In genomic region chr3:115448856-115449255, GRCh38 we compare ENCODE assay signal across 27 cellular contexts.
"Had no signal": no experiment of that assay in that cellular context is flagged by ENCODE, and none has a peak within 500 bp of the region (broad histone marks: within the 10 kb centered on the region; RNA-seq: fewer than 3 reads in every experiment).

No MANE protein-coding gene starts in this region.

- H3K4me3 ChIP-seq: adrenal gland, breast epithelium, MG63, SJCRH30 had no signal

- DNase-seq: activated CD4-positive, alpha-beta T cell treated with anti-CD3 and anti-CD28 coated beads for 4 hours; activated CD4-positive, CD25-positive, alpha-beta regulatory T cell; activated CD8-positive, alpha-beta memory T cell treated with anti-CD3 and anti-CD28 coated beads, Interleukin-2, amount 50 U/mL, for 4 hours; activated CD8-positive, alpha-beta T cell treated with anti-CD3 and anti-CD28 coated beads for 36 hours; activated gamma-delta T cell treated with Interleukin-2 at 50 U/mL for 16 hours; activated naive CD4-positive, alpha-beta T cell treated with anti-CD3 and anti-CD28 coated beads, Interleukin-2, amount 10 ng/mL, durations not matched to agents 7 days and 5 days; activated naive CD8-positive, alpha-beta T cell treated with anti-CD3 and anti-CD28 coated beads for 36 hours; activated T-cell treated with anti-CD3 and anti-CD28 coated beads, Interleukin-2, amount 50 U/mL, for 72 hours; adrenal gland; aorta; MG63; MV-4-11; NCI-H1092 treated with DMSO at 0.1 percent for 48 hours; NCI-H1417 treated with DMSO at 0.1 percent for 48 hours; NCI-H1694 treated with DMSO at 0.1 percent for 48 hours; NCI-H2029 treated with DMSO at 0.1 percent for 48 hours; NCI-H345; NCI-H510A; NCI-H526 treated with DMSO at 0.1 percent for 48 hours; NCI-H82; Right ventricle myocardium superior; SJCRH30; SK-N-SH; T-helper 1 cell had no signal

- H3K9me3 ChIP-seq: adrenal gland, breast epithelium, MG63, SJCRH30, SK-N-SH had no signal

- H3K27ac ChIP-seq: adrenal gland, breast epithelium, RWPE1, SJCRH30, VCaP had no signal

- H3K9ac ChIP-seq: SK-N-SH had no signal

- H3K27me3 ChIP-seq: adrenal gland, breast epithelium, MG63, SJCRH30 had no signal

- H3K4me2 ChIP-seq: SK-N-SH had no signal

- H3K36me3 ChIP-seq: adrenal gland, breast epithelium, MG63, SJCRH30 had no signal

- H3K4me1 ChIP-seq: adrenal gland, breast epithelium, SJCRH30 had no signal
